Comparison of ENCODE assay signal across 17 cellular contexts in the genomic region with DNA sequence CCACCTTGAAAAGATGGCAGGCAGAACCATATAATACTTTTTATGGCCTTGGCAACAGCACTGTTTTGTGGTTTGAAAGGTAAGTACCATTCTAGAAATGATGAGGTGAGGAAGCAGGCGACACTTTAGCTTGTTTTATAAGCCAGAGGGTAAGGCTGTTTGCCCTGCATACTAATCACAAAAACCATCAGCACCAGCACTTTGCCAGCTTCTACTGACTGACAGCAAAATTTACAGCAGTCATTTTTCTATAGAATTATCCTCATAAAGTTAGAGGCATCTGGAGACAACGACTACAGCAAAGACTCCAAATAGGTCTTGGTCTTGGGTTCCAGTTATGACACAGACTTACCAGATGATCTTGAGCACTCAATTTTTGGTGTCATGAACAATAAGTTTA.
A peak's percentile ranks its signal among the peaks of the same experiment; 100 is the strongest.
DNase-seq lines count a peak whose midpoint lies in the region; ATAC-seq and TF ChIP-seq lines count a peak whose summit lies in the region.
"Had no signal": no experiment of that assay in that cellular context is flagged by ENCODE, and none has a peak within 500 bp of the region (broad histone marks: within the 10 kb centered on the region; RNA-seq: fewer than 3 reads in every experiment).

No MANE protein-coding gene starts in this region.

- no peak overlapping the region for H3K27ac ChIP-seq in HEK293 (ENCODE audit: extremely low read depth, low read depth, low read length)
- no peak overlapping the region for H3K27ac ChIP-seq in mesendoderm (ENCODE audit: low read depth, low read length)
- H3K27ac ChIP-seq: BLaER1, HL-60 had no signal

- DNase-seq in NCI-H2107 treated with DMSO at 0.1 percent for 48 hours (lab: John Stamatoyannopoulos, UW; ENCODE audit: unreplicated experiment) (peak; percentile 27), NCI-H2107 (lab: John Stamatoyannopoulos, UW) (no peak), NCI-H69 (lab: John Stamatoyannopoulos, UW) (peak; percentile 48), mesendoderm (no peak), left lobe of liver (ENCODE audit: low spot score) (no peak)
- DNase-seq: 8988T; CD4-positive, alpha-beta memory T cell; DMS153; DMS79; GDM1; H7 had no signal

- no peak overlapping the region for H3K4ac ChIP-seq in mesendoderm (ENCODE audit: low read depth, low read length)

- H2BK15ac ChIP-seq in mesendoderm (replicated peaks; ENCODE audit: low read depth) = peak overlapping the region; percentile 57

- H2BK120ac ChIP-seq in mesendoderm (ENCODE audit: low read depth, low read length) = no peak overlapping the region

- no peak overlapping the region for H3K23ac ChIP-seq in mesendoderm (ENCODE audit: low read length)

- H3K56ac ChIP-seq in mesendoderm (ENCODE audit: low read length) = no peak overlapping the region

- H3K79me1 ChIP-seq in mesendoderm (ENCODE audit: low read length) = no peaks in the 10 kb centered on the region

- ATAC-seq in left lobe of liver (no peak), HG03095 (IDR thresholded peaks at IDR 0.05; ENCODE audit: unreplicated experiment) (no peak)
- ATAC-seq: GM23338, HCT116 had no signal

- POLR2A ChIA-PET in HEK293 (lab: Yijun Ruan, JAX) = no interaction called here

- CTCF ChIA-PET in HEK293 (lab: Yijun Ruan, JAX) = interaction anchor here (0.7 to 0.8 kb wide), 3 partner anchors 10 to 250 kb away, joined by 3 to 7 read pairs (median 3); no protein-coding TSS in a partner anchor

- no peak for TF ChIP-seq CTCF in HEK293 (tag by site-specific recombination; IDR thresholded peaks at IDR 0.05)

- no peak overlapping the region for H4K8ac ChIP-seq in mesendoderm (ENCODE audit: low read depth, low read length)

- H3K36me3 ChIP-seq in HEK293 (ENCODE audit: control insufficient read depth in 2 of 2, insufficient read depth in 1 of 2, low read length in 2 of 2) (no peaks in the 10 kb centered on the region), mesendoderm (ENCODE audit: control insufficient read depth, insufficient read depth, low read length) (no peaks in the 10 kb centered on the region)
- H3K36me3 ChIP-seq: BLaER1 had no signal

- no CpG with 5 or more reads among the region's 2 CpGs for WGBS in mesendoderm (ENCODE audit: extremely low coverage, insufficient coverage, low lambda C conversion rate)

- H3K9ac ChIP-seq in mesendoderm (ENCODE audit: low read length) = no peak overlapping the region
- H3K9ac ChIP-seq: BLaER1 had no signal

- no peak overlapping the region for H3K18ac ChIP-seq in mesendoderm (ENCODE audit: low read length)

- H3K4me1 ChIP-seq in HEK293 (ENCODE audit: control insufficient read depth, insufficient read depth, low read length) (no peaks in the 10 kb centered on the region), mesendoderm (ENCODE audit: control insufficient read depth, low read depth, low read length) (no peaks in the 10 kb centered on the region)
- H3K4me1 ChIP-seq: BLaER1 had no signal

- no peak overlapping the region for H2BK5ac ChIP-seq in mesendoderm (ENCODE audit: low read length)

- H3K27me3 ChIP-seq in mesendoderm (ENCODE audit: insufficient read depth, low read length, poor library complexity) = no peaks in the 10 kb centered on the region
- H3K27me3 ChIP-seq: BLaER1 had no signal

- no peak overlapping the region for H3K4me2 ChIP-seq in mesendoderm (ENCODE audit: low read length)
- H3K4me2 ChIP-seq: BLaER1, GM23338 had no signal

- no peaks in the 10 kb centered on the region for H3K79me2 ChIP-seq in mesendoderm (ENCODE audit: control insufficient read depth, insufficient read depth, low read length)

- H3K9me3 ChIP-seq in HEK293 (ENCODE audit: control insufficient read depth, insufficient read depth, low read depth, low read length) = no peaks in the 10 kb centered on the region
- H3K9me3 ChIP-seq: BLaER1 had no signal

- H3K4me3 ChIP-seq in HEK293 (ENCODE audit: low read depth, low read length) (no peak overlapping the region), mesendoderm (ENCODE audit: low read length) (no peak overlapping the region)
- H3K4me3 ChIP-seq: BLaER1, GM23338 had no signal

- H2AK5ac ChIP-seq in mesendoderm (ENCODE audit: low read length) = no peak overlapping the region

- H4K5ac ChIP-seq in mesendoderm (ENCODE audit: low read length) = no peak overlapping the region

TF ChIP-seq in HEK293, 187 proteins besides CTCF, POLR2A, EP300 and RAD21:
- no peak for TF ChIP-seq ZNF670 (tag by site-specific recombination; IDR thresholded peaks at IDR 0.05; ENCODE audit: low read depth)
- no peak for TF ChIP-seq ZNF175 (tag by site-specific recombination; IDR thresholded peaks at IDR 0.05)
- TF ChIP-seq, protein P1, sequence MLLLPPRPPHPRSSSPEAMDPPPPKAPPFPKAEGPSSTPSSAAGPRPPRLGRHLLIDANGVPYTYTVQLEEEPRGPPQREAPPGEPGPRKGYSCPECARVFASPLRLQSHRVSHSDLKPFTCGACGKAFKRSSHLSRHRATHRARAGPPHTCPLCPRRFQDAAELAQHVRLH (tag by site-specific recombination; IDR thresholded peaks at IDR 0.05) = 0 out of 2 replicates have a peak, but pooled peaks have one; percentile 22
- peak; percentile 44; the same call in 1 of the 2 replicates for TF ChIP-seq FEZF1 (tag by site-specific recombination; IDR thresholded peaks at IDR 0.05)
- TF ChIP-seq MYNN (tag by site-specific recombination; IDR thresholded peaks at IDR 0.05; ENCODE audit: borderline replicate concordance) = no peak

Comparison
In these comparisons a context has a peak if more than half of its experiments do, and no peak if none do; other contexts are left out.
1. DNase-seq: peak in NCI-H2107 treated with DMSO at 0.1 percent for 48 hours (single experiment) and NCI-H69 (single experiment); none in NCI-H2107 (single experiment), mesendoderm (single experiment) and left lobe of liver (single experiment).